Comparison of ENCODE assay signal across 9 cellular contexts in genomic region chr16:58464916-58465731, GRCh38.
DNase-seq lines count a peak whose midpoint lies in the region; ATAC-seq lines count a peak whose summit lies in the region.
"Had no signal": no experiment of that assay in that cellular context is flagged by ENCODE, and none has a peak within 500 bp of the region (broad histone marks: within the 10 kb centered on the region; RNA-seq: fewer than 3 reads in every experiment).

No MANE protein-coding gene starts in this region.

- DNase-seq in NCI-H82 (lab: John Stamatoyannopoulos, UW) = peak; percentile 49
- no peak for DNase-seq in NCI-H82 treated with DMSO at 0.1 percent for 48 hours (lab: John Stamatoyannopoulos, UW; ENCODE audit: unreplicated experiment)
- DNase-seq in amniotic epithelial cell (ENCODE audit: low read depth) = peak; percentile 28
- no peak for DNase-seq in NCI-H1436 treated with DMSO at 0.1 percent for 48 hours (lab: John Stamatoyannopoulos, UW)
- no peak for DNase-seq in NCI-H524 treated with DMSO at 0.1 percent for 48 hours (lab: John Stamatoyannopoulos, UW)
- DNase-seq: NCI-H1436 had no signal

- no peaks in the 10 kb centered on the region for H3K36me3 ChIP-seq in iPS-20b (ENCODE audit: insufficient read depth, low read depth, low read length)
- no peaks in the 10 kb centered on the region for H3K36me3 ChIP-seq in subcutaneous abdominal adipose tissue (ENCODE audit: control insufficient read depth in 5 of 5, insufficient read depth in 5 of 5, low read length in 5 of 5)

- no peak for ATAC-seq in HG02763 (IDR thresholded peaks at IDR 0.05; ENCODE audit: unreplicated experiment)

- H3K9me3 ChIP-seq in iPS-20b (ENCODE audit: insufficient read depth, low read depth, low read length) (no peaks in the 10 kb centered on the region), subcutaneous abdominal adipose tissue (ENCODE audit: control insufficient read depth in 5 of 5, low read length in 5 of 5) (no peaks in the 10 kb centered on the region)

- no peak overlapping the region for H3K9ac ChIP-seq in iPS-20b (ENCODE audit: low read depth, low read length)
- H3K9ac ChIP-seq in subcutaneous abdominal adipose tissue (ENCODE audit: low read length in 5 of 5) = peak overlapping the region in 1 of 5 donors; percentile 14

- H3K27ac ChIP-seq in iPS-20b (ENCODE audit: low read length) = no peak overlapping the region
- H3K27ac ChIP-seq in subcutaneous abdominal adipose tissue (ENCODE audit: low read depth, low read length) = no peak overlapping the region

- peaks cover 3% of the 10 kb centered on the region; the same call in 1 of the 2 replicates for H3K4me1 ChIP-seq in iPS-20b (ENCODE audit: insufficient read depth, low read length)
- peaks cover 0 to 21% (median 18%) of the 10 kb centered on the region in 5 donors for H3K4me1 ChIP-seq in subcutaneous abdominal adipose tissue (ENCODE audit: control insufficient read depth in 5 of 5, insufficient read depth in 5 of 5, low read length in 5 of 5)

- H3K4me3 ChIP-seq in iPS-20b (ENCODE audit: low read length) (peak overlapping the region; percentile 63), subcutaneous abdominal adipose tissue (ENCODE audit: low read depth in 1 of 5, low read length in 5 of 5) (peak overlapping the region in 4 of 5 donors; percentile 19 to 61 (median 58))

- H3K27me3 ChIP-seq in iPS-20b (ENCODE audit: insufficient read depth, low read length) = peaks cover 75% of the 10 kb centered on the region
- peaks cover 13 to 47% (median 33%) of the 10 kb centered on the region in 5 donors for H3K27me3 ChIP-seq in subcutaneous abdominal adipose tissue (ENCODE audit: control insufficient read depth in 5 of 5, insufficient read depth in 4 of 5, low read length in 5 of 5)

Comparison
In these comparisons a context has a peak if more than half of its experiments do, and no peak if none do; other contexts are left out.
1. DNase-seq: peak in NCI-H82 (single experiment) and amniotic epithelial cell (single experiment); none in NCI-H82 treated with DMSO at 0.1 percent for 48 hours (single experiment), NCI-H1436 treated with DMSO at 0.1 percent for 48 hours (single experiment) and NCI-H524 treated with DMSO at 0.1 percent for 48 hours (single experiment).